In genomic region chr1:30948278-30948677, GRCh38 we compare ENCODE assay signal across 17 cellular contexts. TPM values are rescaled to one million over a fixed set of nuclear protein-coding genes. Genes with fewer than 3 reads are reported as not detected.
DNase-seq lines count a peak whose midpoint lies in the region; ATAC-seq lines count a peak whose summit lies in the region.
"Had no signal": no experiment of that assay in that cellular context is flagged by ENCODE, and none has a peak within 500 bp of the region (broad histone marks: within the 10 kb centered on the region; RNA-seq: fewer than 3 reads in every experiment).

No MANE protein-coding gene starts in this region.

- CTCF ChIA-PET in activated CD4-positive, alpha-beta T cell treated with anti-CD3 and anti-CD28 coated beads for 36 hours (lab: Charles Lee): interaction anchor here (1.3 to 1.6 kb wide), 2 partner anchors 18 to 19 kb away, joined by 3 to 4 read pairs; no protein-coding TSS in a partner anchor

- no peak for DNase-seq in activated CD4-positive, alpha-beta T cell treated with anti-CD3 and anti-CD28 coated beads for 36 hours
- DNase-seq in activated CD4-positive, alpha-beta T cell treated with anti-CD3 and anti-CD28 coated beads for 48 hours: no peak
- no peak for DNase-seq in stimulated activated naive CD8-positive, alpha-beta T cell treated with anti-CD3 and anti-CD28 coated beads, Interleukin-15, amount 100 ng/mL, for 72 hours
- DNase-seq in immature natural killer cell (peak in 1 of 3 donors; percentile 17), DMS79 treated with DMSO at 0.1 percent for 48 hours (lab: John Stamatoyannopoulos, UW) (no peak), epidermal melanocyte (ENCODE audit: insufficient read length, low spot score) (no peak)
- DNase-seq: COR-L47, H7, Kasumi-1, MM.1S, NCI-H1105, NCI-H1694, NCI-H524, PC-9 had no signal

- ATAC-seq in activated CD4-positive, alpha-beta T cell treated with anti-CD3 and anti-CD28 coated beads for 36 hours: no peak
- ATAC-seq in stimulated activated naive CD8-positive, alpha-beta T cell treated with anti-CD3 and anti-CD28 coated beads, Interleukin-15, amount 100 ng/mL, for 72 hours: no peak
- no peak for ATAC-seq in HG03196 (IDR thresholded peaks at IDR 0.05; ENCODE audit: unreplicated experiment)

- peak overlapping the region; percentile 31 for H3K27ac Mint-ChIP-seq in activated CD4-positive, alpha-beta T cell treated with anti-CD3 and anti-CD28 coated beads for 36 hours
- H3K27ac Mint-ChIP-seq in stimulated activated naive CD8-positive, alpha-beta T cell treated with anti-CD3 and anti-CD28 coated beads, Interleukin-15, Interleukin-2, amounts not matched to agents 100 ng/mL and 50 ng/mL, for 24 hours: peak overlapping the region; percentile 45
- peak overlapping the region in 1 of 2 donors; percentile 15 for H3K27ac Mint-ChIP-seq in stimulated activated naive CD8-positive, alpha-beta T cell treated with anti-CD3 and anti-CD28 coated beads, Interleukin-15, amount 100 ng/mL, for 72 hours
- H3K27ac Mint-ChIP-seq in immature natural killer cell: peak overlapping the region; percentile 46 to 73 (median 54)

- peaks cover 60% of the 10 kb centered on the region for H3K36me3 Mint-ChIP-seq in activated CD4-positive, alpha-beta T cell treated with anti-CD3 and anti-CD28 coated beads for 36 hours (ENCODE audit: low read depth)
- peaks cover 86% of the 10 kb centered on the region for H3K36me3 Mint-ChIP-seq in stimulated activated naive CD8-positive, alpha-beta T cell treated with anti-CD3 and anti-CD28 coated beads, Interleukin-15, Interleukin-2, amounts not matched to agents 100 ng/mL and 50 ng/mL, for 24 hours (ENCODE audit: low read depth)
- peaks cover 40 to 64% (median 46%) of the 10 kb centered on the region in 3 donors for H3K36me3 Mint-ChIP-seq in immature natural killer cell

- H3K4me1 Mint-ChIP-seq in activated CD4-positive, alpha-beta T cell treated with anti-CD3 and anti-CD28 coated beads for 36 hours: peaks cover 15% of the 10 kb centered on the region
- peaks cover 8% of the 10 kb centered on the region for H3K4me1 Mint-ChIP-seq in stimulated activated naive CD8-positive, alpha-beta T cell treated with anti-CD3 and anti-CD28 coated beads, Interleukin-15, Interleukin-2, amounts not matched to agents 100 ng/mL and 50 ng/mL, for 24 hours (ENCODE audit: low read depth)
- H3K4me1 Mint-ChIP-seq in stimulated activated naive CD8-positive, alpha-beta T cell treated with anti-CD3 and anti-CD28 coated beads, Interleukin-15, amount 100 ng/mL, for 72 hours: peaks cover 9% of the 10 kb centered on the region
- peaks cover 23 to 42% of the 10 kb centered on the region in 2 donors for H3K4me1 Mint-ChIP-seq in immature natural killer cell

- H3K9me3 Mint-ChIP-seq in activated CD4-positive, alpha-beta T cell treated with anti-CD3 and anti-CD28 coated beads for 36 hours (ENCODE audit: low read depth): no peaks in the 10 kb centered on the region
- H3K9me3 Mint-ChIP-seq in stimulated activated naive CD8-positive, alpha-beta T cell treated with anti-CD3 and anti-CD28 coated beads, Interleukin-15, Interleukin-2, amounts not matched to agents 100 ng/mL and 50 ng/mL, for 24 hours: no peaks in the 10 kb centered on the region
- no peaks in the 10 kb centered on the region for H3K9me3 Mint-ChIP-seq in stimulated activated naive CD8-positive, alpha-beta T cell treated with anti-CD3 and anti-CD28 coated beads, Interleukin-15, amount 100 ng/mL, for 72 hours
- no peaks in the 10 kb centered on the region for H3K9me3 Mint-ChIP-seq in immature natural killer cell
- H3K9me3 Mint-ChIP-seq: IgD-negative memory B cell had no signal

- H3K27me3 Mint-ChIP-seq in activated CD4-positive, alpha-beta T cell treated with anti-CD3 and anti-CD28 coated beads for 36 hours: no peaks in the 10 kb centered on the region
- no peaks in the 10 kb centered on the region for H3K27me3 Mint-ChIP-seq in stimulated activated naive CD8-positive, alpha-beta T cell treated with anti-CD3 and anti-CD28 coated beads, Interleukin-15, Interleukin-2, amounts not matched to agents 100 ng/mL and 50 ng/mL, for 24 hours
- H3K27me3 Mint-ChIP-seq in stimulated activated naive CD8-positive, alpha-beta T cell treated with anti-CD3 and anti-CD28 coated beads, Interleukin-15, amount 100 ng/mL, for 72 hours: no peaks in the 10 kb centered on the region
- H3K27me3 Mint-ChIP-seq in immature natural killer cell (ENCODE audit: low read depth in 3 of 3): peaks cover 0 to 2% (median 0%) of the 10 kb centered on the region in 3 donors
- H3K27me3 Mint-ChIP-seq: IgD-negative memory B cell had no signal

- intact Hi-C loops in activated CD4-positive, alpha-beta T cell treated with anti-CD3 and anti-CD28 coated beads for 36 hours (cut with DNase I, micrococcal nuclease): no loop called here

- POLR2A ChIA-PET in activated CD4-positive, alpha-beta T cell treated with anti-CD3 and anti-CD28 coated beads for 36 hours (lab: Charles Lee): interaction anchor here (0.6 to 0.7 kb wide), 3 partner anchors 103 to 271 kb away, joined by 3 to 5 read pairs (median 3); no protein-coding TSS in a partner anchor

- H3K4me3 Mint-ChIP-seq in activated CD4-positive, alpha-beta T cell treated with anti-CD3 and anti-CD28 coated beads for 36 hours: no peak overlapping the region
- H3K4me3 Mint-ChIP-seq in stimulated activated naive CD8-positive, alpha-beta T cell treated with anti-CD3 and anti-CD28 coated beads, Interleukin-15, Interleukin-2, amounts not matched to agents 100 ng/mL and 50 ng/mL, for 24 hours: no peak overlapping the region
- no peak overlapping the region for H3K4me3 Mint-ChIP-seq in stimulated activated naive CD8-positive, alpha-beta T cell treated with anti-CD3 and anti-CD28 coated beads, Interleukin-15, amount 100 ng/mL, for 72 hours
- H3K4me3 Mint-ChIP-seq in immature natural killer cell: peak overlapping the region in 4 of 5 donors; percentile 5 to 35 (median 14)

RNA-seq across cellular contexts. Expression of gene SDC3, which starts 39.7 kb away (rescaled TPM):
- under 1 TPM; 0.18 to 0.37 TPM for total RNA-seq in activated CD4-positive, alpha-beta T cell treated with anti-CD3 and anti-CD28 coated beads for 36 hours
- polyA plus RNA-seq in immature natural killer cell: not detected
- polyA plus RNA-seq: IgD-negative memory B cell had no signal

Comparison
In these comparisons a context has a peak if more than half of its experiments do, and no peak if none do; other contexts are left out.
1. H3K4me3 Mint-ChIP-seq: peak in immature natural killer cell (4 of 5); none in activated CD4-positive, alpha-beta T cell treated with anti-CD3 and anti-CD28 coated beads for 36 hours (single experiment), stimulated activated naive CD8-positive, alpha-beta T cell treated with anti-CD3 and anti-CD28 coated beads, Interleukin-15, Interleukin-2, amounts not matched to agents 100 ng/mL and 50 ng/mL, for 24 hours (single experiment) and stimulated activated naive CD8-positive, alpha-beta T cell treated with anti-CD3 and anti-CD28 coated beads, Interleukin-15, amount 100 ng/mL, for 72 hours (0 of 2).